Comparison of ENCODE assay signal across 18 cellular contexts in genomic region chr13:80945328-80945727, GRCh38.
A peak's percentile ranks its signal among the peaks of the same experiment; 100 is the strongest.
DNase-seq lines count a peak whose midpoint lies in the region; ATAC-seq and TF ChIP-seq lines count a peak whose summit lies in the region.
"Had no signal": no experiment of that assay in that cellular context is flagged by ENCODE, and none has a peak within 500 bp of the region (broad histone marks: within the 10 kb centered on the region; RNA-seq: fewer than 3 reads in every experiment).

No MANE protein-coding gene starts in this region.

- no peak for ATAC-seq in GM18909 (IDR thresholded peaks at IDR 0.05; ENCODE audit: poor library complexity, unreplicated experiment)
- ATAC-seq: activated CD4-positive, CD25-positive, alpha-beta regulatory T cell treated with anti-CD3 and anti-CD28 coated beads, Interleukin-2, amount 50 U/mL, for 24 hours; gastroesophageal sphincter had no signal

- peak; percentile 13 for DNase-seq in NCI-H146 (lab: John Stamatoyannopoulos, UW)
- DNase-seq in NCI-H146 treated with DMSO at 0.1 percent for 48 hours (lab: John Stamatoyannopoulos, UW; ENCODE audit: unreplicated experiment), result no peak
- DNase-seq in SW480 (ENCODE audit: low spot score), result peak; percentile 16
- peak; percentile 65 for DNase-seq in iPS DF 19.7 (ENCODE audit: low read depth, low spot score)
- DNase-seq in progenitor cell of endocrine pancreas (ENCODE audit: low spot score, unreplicated experiment), result peak; percentile 29
- DNase-seq in posterior vena cava (ENCODE audit: low spot score), result no peak
- DNase-seq in NCI-H1105 treated with DMSO at 0.1 percent for 48 hours (lab: John Stamatoyannopoulos, UW), result no peak
- DNase-seq: 8988T; activated T-cell treated with anti-CD3 and anti-CD28 coated beads, Interleukin-2, amount 50 U/mL, for 48 hours; effector CD4-positive, alpha-beta T cell; NCI-H1436 treated with DMSO at 0.1 percent for 48 hours; NK-92 treated with Interleukin-12 subunit alpha and Interleukin-12 subunit beta, amount 100 ng/mL, for 24 hours; occipital lobe; stimulated activated CD4-positive, alpha-beta T cell treated with anti-CD3 and anti-CD28 coated beads, Interleukin-15, amount 100 ng/mL, for 24 hours; upper lobe of left lung had no signal

- peaks cover 15% of the 10 kb centered on the region for H3K9me3 Mint-ChIP-seq in progenitor cell of endocrine pancreas (ENCODE audit: low read depth)

- no peak for TF ChIP-seq CTCF in progenitor cell of endocrine pancreas (IDR thresholded peaks at IDR 0.05; ENCODE audit: unreplicated experiment)

- peaks cover 16% of the 10 kb centered on the region for H3K4me1 Mint-ChIP-seq in progenitor cell of endocrine pancreas (ENCODE audit: low read depth)

- peaks cover 7% of the 10 kb centered on the region for H3K36me3 Mint-ChIP-seq in progenitor cell of endocrine pancreas (ENCODE audit: insufficient read depth)

- no peaks in the 10 kb centered on the region for H3K27me3 Mint-ChIP-seq in progenitor cell of endocrine pancreas

- H3K4me3 Mint-ChIP-seq in progenitor cell of endocrine pancreas (ENCODE audit: low read depth), result no peak overlapping the region

- intact Hi-C loops in posterior vena cava (cut with DNase I), result no loop called here

- H3K27ac Mint-ChIP-seq in progenitor cell of endocrine pancreas, result peak overlapping the region; percentile 69

Comparison
In these comparisons a context has a peak if more than half of its experiments do, and no peak if none do; other contexts are left out.
1. DNase-seq: peak in NCI-H146 (single experiment), SW480 (single experiment), iPS DF 19.7 (single experiment) and progenitor cell of endocrine pancreas (single experiment); none in NCI-H146 treated with DMSO at 0.1 percent for 48 hours (single experiment), posterior vena cava (single experiment) and NCI-H1105 treated with DMSO at 0.1 percent for 48 hours (single experiment).